Comparison of ENCODE assay signal across 8 cellular contexts in genomic region chr16:85821441-85821901, GRCh38. TPM values are rescaled to one million over a fixed set of nuclear protein-coding genes. Genes with fewer than 3 reads are reported as not detected.
A peak's percentile ranks its signal among the peaks of the same experiment; 100 is the strongest.
DNase-seq lines count a peak whose midpoint lies in the region; ATAC-seq, FAIRE-seq and TF ChIP-seq lines count a peak whose summit lies in the region.

No MANE protein-coding gene starts in this region.

- intact Hi-C loops in activated B cell treated with CpG ODN at 0.5 μM for 24 hours (cut with micrococcal nuclease) (loop anchor here (1.0 kb wide), 8 partner anchors 11 to 252 kb away; partner anchors contain the start of gene IRF8), breast epithelium (cut with DNase I; ENCODE audit: low total_unique reads) (no loop called here)

- FAIRE-seq in GM12891 (lab: Jason Lieb, UNC) (peak; percentile 83), keratinocyte (lab: Jason Lieb, UNC) (no peak)

- H3K27me3 ChIP-seq in breast epithelium = peaks cover 0 to 21% of the 10 kb centered on the region in 2 donors
- peaks cover 9% of the 10 kb centered on the region for H3K27me3 ChIP-seq in keratinocyte (ENCODE audit: control insufficient read depth, extremely low read depth, insufficient read depth, low read length)

- no peaks in the 10 kb centered on the region for H3K9me3 ChIP-seq in breast epithelium
- H3K9me3 ChIP-seq in keratinocyte (ENCODE audit: control insufficient read depth, low read depth, low read length) = peaks cover 2% of the 10 kb centered on the region

- POLR2A ChIA-PET in activated B cell treated with CpG ODN at 0.5 μM for 24 hours (lab: Charles Lee) = interaction anchor here (0.7 to 2.1 kb wide), 22 partner anchors 11 to 195 kb away, joined by 3 to 27 read pairs (median 6); partner anchors contain the start of gene IRF8

- no peak overlapping the region for H2AFZ ChIP-seq in keratinocyte (ENCODE audit: control insufficient read depth, low read length)

- no peaks in the 10 kb centered on the region for H3K9me3 Mint-ChIP-seq in activated B cell treated with CpG ODN at 0.5 μM for 24 hours

- H3K79me2 ChIP-seq in keratinocyte (ENCODE audit: control insufficient read depth, insufficient read depth, low read length) = no peaks in the 10 kb centered on the region

- no peaks in the 10 kb centered on the region for H3K9me1 ChIP-seq in keratinocyte (ENCODE audit: control insufficient read depth, extremely low read depth, insufficient read depth, low read length)

- no peak overlapping the region for H3K4me2 ChIP-seq in keratinocyte (ENCODE audit: control insufficient read depth, extremely low read depth, insufficient read depth, low read depth, low read length)

- H3K27ac ChIP-seq in breast epithelium = no peak overlapping the region
- H3K27ac ChIP-seq in keratinocyte (ENCODE audit: control insufficient read depth, insufficient read depth, low read length) = no peak overlapping the region

- peak; percentile 69 for TF ChIP-seq CTCF in activated B cell treated with CpG ODN at 0.5 μM for 24 hours (IDR thresholded peaks at IDR 0.05)
- peak; percentile 85 to 94 (median 92) for TF ChIP-seq CTCF in breast epithelium (IDR thresholded peaks at IDR 0.05)
- TF ChIP-seq CTCF in keratinocyte (optimal IDR thresholded peaks at IDR 0.05 in 1 of 3, IDR thresholded peaks at IDR 0.05 in 1 of 3, conservative IDR thresholded peaks at IDR 0.05 in 1 of 3; ENCODE audit: extremely low read depth in 1 of 3, insufficient read depth in 2 of 3, low read length in 3 of 3) = peak; percentile 85 to 97 (median 92)

- H3K36me3 Mint-ChIP-seq in activated B cell treated with CpG ODN at 0.5 μM for 24 hours (ENCODE audit: low read depth) = no peaks in the 10 kb centered on the region

- H3K4me1 ChIP-seq in breast epithelium = no peaks in the 10 kb centered on the region
- H3K4me1 ChIP-seq in keratinocyte (ENCODE audit: control insufficient read depth, extremely low read depth, insufficient read depth, low read length) = no peaks in the 10 kb centered on the region

- H3K4me3 Mint-ChIP-seq in activated B cell treated with CpG ODN at 0.5 μM for 24 hours = no peak overlapping the region

- H3K9ac ChIP-seq in keratinocyte (ENCODE audit: control insufficient read depth, extremely low read depth, insufficient read depth, low read length) = no peak overlapping the region

- dilution Hi-C loops in keratinocyte (cut with MboI; ENCODE audit: extremely low pct_ligation_motif_present, low sequenced_read_pairs) = no loop called here

- TF ChIP-seq POLR2A in GM12891 (IDR thresholded peaks at IDR 0.05; ENCODE audit: low read depth, low read length) (no peak), breast epithelium (IDR thresholded peaks at IDR 0.05) (no peak)

- DNase-seq in GM12891 (ENCODE audit: insufficient read length, low spot score) = peak; percentile 90
- peak; percentile 70 for DNase-seq in NCI-H2227 (lab: John Stamatoyannopoulos, UW; ENCODE audit: unreplicated experiment)
- DNase-seq in activated B cell treated with CpG ODN at 0.5 μM for 24 hours = peak; percentile 88
- peak; percentile 44 to 69 for DNase-seq in breast epithelium (ENCODE audit: low spot score in 2 of 2)
- DNase-seq in keratinocyte (ENCODE audit: low read depth, low spot score) = no peak
- DNase-seq in stimulated activated CD4-positive, alpha-beta T cell treated with anti-CD3 and anti-CD28 coated beads, Interleukin-15, amount 100 ng/mL, for 48 hours (ENCODE audit: low read depth in 2 of 2) = peak; percentile 65 to 73
- no peak for DNase-seq in cortex of kidney (lab: John Stamatoyannopoulos, UW)

- CTCF ChIA-PET in activated B cell treated with CpG ODN at 0.5 μM for 24 hours (lab: Charles Lee) = interaction anchor here (0.6 to 9.0 kb wide), 54 partner anchors 10 to 697 kb away, joined by 3 to 296 read pairs (median 6); partner anchors contain the start of gene IRF8

- H3K4me1 Mint-ChIP-seq in activated B cell treated with CpG ODN at 0.5 μM for 24 hours = peaks cover 28% of the 10 kb centered on the region

- H4K20me1 ChIP-seq in keratinocyte (ENCODE audit: control insufficient read depth, extremely low read depth, insufficient read depth, low read length) = no peaks in the 10 kb centered on the region

- H3K36me3 ChIP-seq in breast epithelium (no peaks in the 10 kb centered on the region), keratinocyte (ENCODE audit: control insufficient read depth in 2 of 2, extremely low read depth in 1 of 2, insufficient read depth in 2 of 2, low read length in 2 of 2) (no peaks in the 10 kb centered on the region)

- no peaks in the 10 kb centered on the region for H3K27me3 Mint-ChIP-seq in activated B cell treated with CpG ODN at 0.5 μM for 24 hours

- ATAC-seq in HG03095 (IDR thresholded peaks at IDR 0.05; ENCODE audit: unreplicated experiment) (peak; percentile 80), activated B cell treated with CpG ODN at 0.5 μM for 24 hours (ENCODE audit: low read depth) (peak; percentile 93)

- H3K4me3 ChIP-seq in breast epithelium (no peak overlapping the region), keratinocyte (ENCODE audit: control insufficient read depth in 2 of 3, extremely low read depth in 1 of 3, insufficient read depth in 2 of 3, low read depth in 1 of 3, low read length in 3 of 3) (no peak overlapping the region)

- no peak overlapping the region for H3K27ac Mint-ChIP-seq in activated B cell treated with CpG ODN at 0.5 μM for 24 hours

TF ChIP-seq in GM12891, 5 proteins besides CTCF, POLR2A, EP300 and RAD21:
- TF ChIP-seq POLR2AphosphoS5 (IDR thresholded peaks at IDR 0.05; ENCODE audit: low read depth, low read length) = no peak
- peak; percentile 24 for TF ChIP-seq PAX5 (IDR thresholded peaks at IDR 0.05; ENCODE audit: insufficient read depth, low read length, severe bottlenecking)
- TF ChIP-seq SPI1 (IDR thresholded peaks at IDR 0.05; ENCODE audit: low read depth, low read length) = 0 out of 2 replicates have a peak, but pooled peaks have one; percentile 10
- no peak; the same call in 1 of the 2 replicates for TF ChIP-seq POU2F2 (IDR thresholded peaks at IDR 0.05; ENCODE audit: low read depth, low read length)
- TF ChIP-seq TAF1 (IDR thresholded peaks at IDR 0.05; ENCODE audit: low read depth, low read length) = no peak

RNA-seq across cellular contexts. Expression of gene COX4I1, which starts 22.0 kb away (rescaled TPM):
- 931 TPM for polyA plus RNA-seq in GM12891 (2012; ENCODE audit: low read depth, missing spikeins)
- 578 TPM in 2 replicates for total RNA-seq in activated B cell treated with CpG ODN at 0.5 μM for 24 hours
- 100 to 1,000 TPM; 355 to 425 (median 400) TPM for total RNA-seq in breast epithelium
- 712 to 809 TPM (median 781 TPM) in 3 replicates for polyA plus RNA-seq in keratinocyte
- 501 TPM for polyA plus RNA-seq in keratinocyte (2011; ENCODE audit: low read depth)
- polyA plus RNA-seq in keratinocyte (2011; cell fraction: cytosol; rRNA removed) = 427 and 741 TPM in 2 replicates
- 321 and 366 TPM in 2 replicates for polyA plus RNA-seq in keratinocyte (2011; cell fraction: nucleus; rRNA removed)
- 501 and 674 TPM in 2 replicates for polyA plus RNA-seq in keratinocyte (2012; ENCODE audit: low replicate concordance)
- polyA minus RNA-seq in keratinocyte = 242 to 333 TPM (median 249 TPM) in 3 replicates
- 266 TPM for polyA minus RNA-seq in keratinocyte (2011; cell fraction: cytosol; rRNA and poly(A)+ RNA removed)
- polyA minus RNA-seq in keratinocyte (2011; cell fraction: nucleus; rRNA and poly(A)+ RNA removed) = 54.6 and 72.2 TPM in 2 replicates

RNA-seq across cellular contexts. Expression of gene EMC8, which starts 22.1 kb away (rescaled TPM):
- polyA plus RNA-seq in GM12891 (2012; ENCODE audit: low read depth, missing spikeins) = 15.3 TPM
- total RNA-seq in activated B cell treated with CpG ODN at 0.5 μM for 24 hours (27.8 and 29.0 TPM in 2 replicates), breast epithelium (10 to 100 TPM; 18.1 to 30.8 (median 30.7) TPM)
- polyA plus RNA-seq in keratinocyte = 37.5 to 50.3 TPM (median 38.5 TPM) in 3 replicates
- polyA plus RNA-seq in keratinocyte (2011; ENCODE audit: low read depth) = 18.7 TPM
- 33.1 and 40.8 TPM in 2 replicates for polyA plus RNA-seq in keratinocyte (2011; cell fraction: cytosol; rRNA removed)
- polyA plus RNA-seq in keratinocyte (2011; cell fraction: nucleus; rRNA removed) = 26.8 and 32.8 TPM in 2 replicates
- 24.4 and 32.1 TPM in 2 replicates for polyA plus RNA-seq in keratinocyte (2012; ENCODE audit: low replicate concordance)
- 42.8 to 54.1 TPM (median 45.9 TPM) in 3 replicates for polyA minus RNA-seq in keratinocyte
- polyA minus RNA-seq in keratinocyte (2011; cell fraction: cytosol; rRNA and poly(A)+ RNA removed) = 49.5 TPM
- 13.3 and 23.6 TPM in 2 replicates for polyA minus RNA-seq in keratinocyte (2011; cell fraction: nucleus; rRNA and poly(A)+ RNA removed)

Comparison
In these comparisons a context has a peak if more than half of its experiments do, and no peak if none do; other contexts are left out.
1. DNase-seq: peak in GM12891 (single experiment), NCI-H2227 (single experiment), activated B cell treated with CpG ODN at 0.5 μM for 24 hours (single experiment), breast epithelium (2 of 2) and stimulated activated CD4-positive, alpha-beta T cell treated with anti-CD3 and anti-CD28 coated beads, Interleukin-15, amount 100 ng/mL, for 48 hours (2 of 2); none in keratinocyte (single experiment) and cortex of kidney (single experiment).
2. Peak in every context shown above with its lines, with median percentiles within 50 percentile points of each other: CTCF ChIP-seq.